In the genomic region with DNA sequence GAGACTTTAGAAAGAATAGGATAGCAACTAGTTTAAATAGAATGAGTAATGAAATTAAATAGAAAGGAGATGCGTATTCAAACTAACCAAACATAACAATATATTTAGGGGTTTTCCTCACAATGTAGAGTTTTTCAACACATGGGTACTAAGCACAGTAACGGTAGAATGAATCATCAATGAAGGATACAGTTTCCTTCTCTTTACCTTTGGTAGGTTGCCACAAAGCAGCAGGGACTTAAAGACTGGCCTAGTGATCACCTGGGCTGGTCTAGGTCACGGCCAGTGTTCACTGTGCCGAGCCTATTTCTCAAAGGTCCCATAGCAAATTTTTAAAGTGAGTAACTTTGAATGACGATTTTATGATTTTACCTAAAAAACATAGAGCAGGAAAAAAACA, we compare ENCODE assay signal across 17 cellular contexts.
DNase-seq lines count a peak whose midpoint lies in the region; ATAC-seq, FAIRE-seq and TF ChIP-seq lines count a peak whose summit lies in the region.
"Had no signal": no experiment of that assay in that cellular context is flagged by ENCODE, and none has a peak within 500 bp of the region (broad histone marks: within the 10 kb centered on the region; RNA-seq: fewer than 3 reads in every experiment).

No MANE protein-coding gene starts in this region.

- DNase-seq in Calu3: no peak
- peak; percentile 26 for DNase-seq in bronchial epithelial cell (ENCODE audit: low read depth)
- no peak for DNase-seq in psoas muscle
- no peak for DNase-seq in foreskin melanocyte
- DNase-seq in globus pallidus (ENCODE audit: low spot score): no peak
- DNase-seq in ascending aorta (ENCODE audit: low spot score in 2 of 2): no peak
- DNase-seq: ACHN; BE2C; CD4-positive, alpha-beta T cell; DMS79 treated with DMSO at 0.1 percent for 48 hours; GF-D8; GM23248 had no signal

- FAIRE-seq in bronchial epithelial cell (lab: Jason Lieb, UNC): no peak
- FAIRE-seq: A204.1, HepG2 had no signal

- TF ChIP-seq CTCF in Calu3 (IDR thresholded peaks at IDR 0.05; ENCODE audit: unreplicated experiment): no peak
- no peak for TF ChIP-seq CTCF in bronchial epithelial cell (IDR thresholded peaks at IDR 0.05; ENCODE audit: insufficient read depth, low read length, severe bottlenecking)
- TF ChIP-seq CTCF in psoas muscle (IDR thresholded peaks at IDR 0.05): no peak
- TF ChIP-seq CTCF in ascending aorta (IDR thresholded peaks at IDR 0.05): no peak

- H3K9me3 ChIP-seq in psoas muscle (no peaks in the 10 kb centered on the region), ascending aorta (no peaks in the 10 kb centered on the region)
- H3K9me3 ChIP-seq: BE2C, HAP-1 had no signal

- no peaks in the 10 kb centered on the region for H3K36me3 Mint-ChIP-seq in Calu3 (ENCODE audit: insufficient read depth, unreplicated experiment)
- H3K36me3 Mint-ChIP-seq: IgD-negative memory B cell had no signal

- BruUV-seq in Calu3 (replicated peaks; lab: Mats Ljungman, UMichigan): no TSS peak

- H3K9me3 Mint-ChIP-seq in Calu3 (ENCODE audit: low read depth, unreplicated experiment): no peaks in the 10 kb centered on the region
- H3K9me3 Mint-ChIP-seq: CD4-positive, alpha-beta T cell; IgD-negative memory B cell had no signal

- H3K4me1 ChIP-seq in psoas muscle (peaks cover 58% of the 10 kb centered on the region), ascending aorta (no peaks in the 10 kb centered on the region)
- H3K4me1 ChIP-seq: BE2C had no signal

- no peak overlapping the region for H3K4me3 ChIP-seq in bronchial epithelial cell (ENCODE audit: low read depth, low read length)
- no peak overlapping the region for H3K4me3 ChIP-seq in psoas muscle
- no peak overlapping the region for H3K4me3 ChIP-seq in ascending aorta
- H3K4me3 ChIP-seq: GM23248, HAP-1 had no signal

- H3K27me3 ChIP-seq in bronchial epithelial cell (ENCODE audit: control insufficient read depth, insufficient read depth, low read length) (no peaks in the 10 kb centered on the region), psoas muscle (ENCODE audit: insufficient read depth in 3 of 3, low read length in 2 of 3) (no peaks in the 10 kb centered on the region), ascending aorta (no peaks in the 10 kb centered on the region)
- H3K27me3 ChIP-seq: BE2C had no signal

- peaks cover 46% of the 10 kb centered on the region for H3K4me1 Mint-ChIP-seq in Calu3 (ENCODE audit: low read depth, unreplicated experiment)

- H3K36me3 ChIP-seq in bronchial epithelial cell (ENCODE audit: control insufficient read depth, insufficient read depth, low read length) (no peaks in the 10 kb centered on the region), psoas muscle (ENCODE audit: insufficient read depth in 1 of 2, low read depth in 1 of 2) (peaks cover 0 to 11% of the 10 kb centered on the region in 2 donors), ascending aorta (no peaks in the 10 kb centered on the region)
- H3K36me3 ChIP-seq: BE2C, HAP-1 had no signal

- no peak overlapping the region for H3K4me3 Mint-ChIP-seq in Calu3 (ENCODE audit: low read depth, unreplicated experiment)
- H3K4me3 Mint-ChIP-seq: CD4-positive, alpha-beta T cell; IgD-negative memory B cell had no signal

- H3K27me3 Mint-ChIP-seq in Calu3 (ENCODE audit: unreplicated experiment): no peaks in the 10 kb centered on the region
- H3K27me3 Mint-ChIP-seq: CD4-positive, alpha-beta T cell; IgD-negative memory B cell had no signal

- H3K27ac Mint-ChIP-seq in Calu3 (ENCODE audit: unreplicated experiment): peak overlapping the region; percentile 14
- H3K27ac Mint-ChIP-seq: CD4-positive, alpha-beta T cell had no signal

- peak in 3 of 4 donors; percentile 23 to 48 (median 25) for ATAC-seq in psoas muscle
- ATAC-seq: HepG2 had no signal

- 67 to 81% (median 68%) methylated on average over 5 of the region's 5 CpGs for WGBS in psoas muscle, 3 donors

- intact Hi-C loops in Calu3 (cut with micrococcal nuclease; ENCODE audit: unreplicated experiment): no loop called here
- intact Hi-C loops in psoas muscle (cut with DNase I): no loop called here
- intact Hi-C loops in ascending aorta (cut with DNase I): no loop called here

- CTCF ChIA-PET in Calu3 (lab: Charles Lee): no interaction called here

- H3K27ac ChIP-seq in psoas muscle (peak overlapping the region; percentile 96), ascending aorta (no peak overlapping the region)
- H3K27ac ChIP-seq: C4-2B, GM23248 had no signal
